ENCODE assay signal across 25 cellular contexts in genomic region chr2:28511871-28512606, GRCh38.
"Had no signal": no experiment of that assay in that cellular context is flagged by ENCODE, and none has a peak within 500 bp of the region (broad histone marks: within the 10 kb centered on the region; RNA-seq: fewer than 3 reads in every experiment).

No MANE protein-coding gene starts in this region.

- FAIRE-seq: endometrium, islet of Langerhans, keratinocyte had no signal

- H3K4me3 ChIP-seq: colonic mucosa, esophagus squamous epithelium, gastrocnemius medialis, heart right ventricle, left lung, lower lobe of right lung had no signal

- DNase-seq: colonic mucosa; cortex of kidney; effector CD8-positive, alpha-beta T cell; effector memory CD8-positive, alpha-beta T cell; endodermal cell; erythroblast; esophagus squamous epithelium; foreskin fibroblast; foreskin melanocyte; gastrocnemius medialis; glutamatergic neuron; head of caudate nucleus; heart right ventricle; hippocampal formation; left cardiac atrium; left lung; left ventricle myocardium superior; lower lobe of right lung; mesendoderm; midbrain had no signal

- H3K9me3 ChIP-seq: colonic mucosa, esophagus squamous epithelium, gastrocnemius medialis, lower lobe of right lung had no signal

- ATAC-seq: effector memory CD8-positive, alpha-beta T cell; esophagus mucosa; gastrocnemius medialis; heart right ventricle; left cardiac atrium; left lung; left ventricle myocardium superior; lower lobe of right lung had no signal

- H3K36me3 ChIP-seq: colonic mucosa, esophagus squamous epithelium, gastrocnemius medialis, heart right ventricle, left lung, lower lobe of right lung had no signal

- H3K4me1 ChIP-seq: colonic mucosa, gastrocnemius medialis, left lung, lower lobe of right lung had no signal

- H3K27me3 ChIP-seq: colonic mucosa, gastrocnemius medialis had no signal

- H3K27ac ChIP-seq: colonic mucosa, epithelial cell of prostate, esophagus squamous epithelium, gastrocnemius medialis, heart right ventricle, left lung, lower lobe of right lung had no signal
